Comparison of ENCODE assay signal across 8 cellular contexts in genomic region chr6:42901538-42901957, GRCh38. TPM values are rescaled to one million over a fixed set of nuclear protein-coding genes. Genes with fewer than 3 reads are reported as not detected.
DNase-seq lines count a peak whose midpoint lies in the region; ATAC-seq and TF ChIP-seq lines count a peak whose summit lies in the region.

No MANE protein-coding gene starts in this region.

- ATAC-seq in T-helper 17 cell = peak; percentile 97
- peak; percentile 96 for ATAC-seq in right cardiac atrium
- ATAC-seq in sciatic nerve = peak; percentile 95
- no peak for ATAC-seq in GM18858 (IDR thresholded peaks at IDR 0.05; ENCODE audit: unreplicated experiment)

- no peak overlapping the region for H3K27ac ChIP-seq in right cardiac atrium (ENCODE audit: low read length)

- no peaks in the 10 kb centered on the region for H3K9me3 ChIP-seq in HAP-1
- no peaks in the 10 kb centered on the region for H3K9me3 ChIP-seq in T-helper 17 cell (ENCODE audit: control insufficient read depth, low read length, poor library complexity, severe bottlenecking)
- H3K9me3 ChIP-seq in right cardiac atrium (ENCODE audit: control insufficient read depth, low read length) = no peaks in the 10 kb centered on the region

- TF ChIP-seq CTCF in Calu3 (IDR thresholded peaks at IDR 0.05; ENCODE audit: unreplicated experiment) = peak; percentile 82

- H3K36me3 ChIP-seq in HAP-1 (replicated peaks) = no peaks in the 10 kb centered on the region

- no peaks in the 10 kb centered on the region for H3K27me3 ChIP-seq in HAP-1 (ENCODE audit: low read depth)
- no peaks in the 10 kb centered on the region for H3K27me3 ChIP-seq in right cardiac atrium (ENCODE audit: control insufficient read depth, insufficient read depth)

- H3K27me3 Mint-ChIP-seq in Calu3 (ENCODE audit: unreplicated experiment) (peaks cover 21% of the 10 kb centered on the region), T-helper 17 cell (no peaks in the 10 kb centered on the region)

- CTCF ChIA-PET in Calu3 (lab: Charles Lee) = interaction anchor here (1.1 to 1.4 kb wide), 2 partner anchors 28 to 228 kb away, joined by 3 to 4 read pairs; partner anchors contain the start of gene CNPY3

- in situ Hi-C loops in HAP-1 (cut with MboI; ENCODE audit: low sequenced_read_pairs) = no loop called here

- DNase-seq in Calu3 (peak; percentile 89), HAP-1 (ENCODE audit: low spot score in 2 of 2) (peak; percentile 82 to 87), NCI-H187 treated with DMSO at 0.1 percent for 48 hours (lab: John Stamatoyannopoulos, UW) (peak; percentile 61), T-helper 17 cell (peak; percentile 30 to 52 (median 37)), amygdala (lab: John Stamatoyannopoulos, UW) (peak in 46 of 56 donors; percentile 9 to 84 (median 40)), right cardiac atrium (peak; percentile 83 to 89 (median 87)), sciatic nerve (ENCODE audit: low spot score) (peak; percentile 79)

- H3K4me3 ChIP-seq in HAP-1 (no peak overlapping the region), right cardiac atrium (ENCODE audit: low read length) (no peak overlapping the region)

- BruUV-seq in Calu3 (replicated peaks; lab: Mats Ljungman, UMichigan) = no TSS peak

- WGBS in right cardiac atrium = 2% methylated on average over 11 of the region's 11 CpGs

- H3K4me1 ChIP-seq in HAP-1 (peaks cover 11% of the 10 kb centered on the region), right cardiac atrium (ENCODE audit: control insufficient read depth, insufficient read depth, low read length) (no peaks in the 10 kb centered on the region)

- H3K9me3 Mint-ChIP-seq in Calu3 (ENCODE audit: low read depth, unreplicated experiment) = no peaks in the 10 kb centered on the region

- H3K4me1 Mint-ChIP-seq in Calu3 (ENCODE audit: low read depth, unreplicated experiment) = peaks cover 19% of the 10 kb centered on the region
- H3K4me1 Mint-ChIP-seq in T-helper 17 cell = peaks cover 7% of the 10 kb centered on the region

- no peak overlapping the region for H3K4me3 Mint-ChIP-seq in Calu3 (ENCODE audit: low read depth, unreplicated experiment)
- H3K4me3 Mint-ChIP-seq in T-helper 17 cell = no peak overlapping the region

- intact Hi-C loops in Calu3 (cut with micrococcal nuclease; ENCODE audit: unreplicated experiment) (loop anchor here (1.0 to 5.0 kb wide), 4 partner anchors 81 to 243 kb away; partner anchors contain the start of gene PPP2R5D), right cardiac atrium (cut with DNase I) (loop anchor here (5.0 to 10.0 kb wide), 3 partner anchors 226 to 243 kb away; no protein-coding TSS in a partner anchor), sciatic nerve (cut with DNase I) (loop anchor here (5.0 kb wide), 1 partner anchor 241 kb away; no protein-coding TSS in a partner anchor)

- H3K36me3 Mint-ChIP-seq in Calu3 (ENCODE audit: insufficient read depth, unreplicated experiment) (no peaks in the 10 kb centered on the region), T-helper 17 cell (ENCODE audit: low read depth) (no peaks in the 10 kb centered on the region)

- H3K27ac Mint-ChIP-seq in Calu3 (ENCODE audit: unreplicated experiment) (no peak overlapping the region), T-helper 17 cell (no peak overlapping the region)

RNA-seq across cellular contexts. Expression of gene PTCRA, which starts 14.3 kb away (rescaled TPM):
- not detected in 2 replicates for total RNA-seq in Calu3 (2022)
- 10 to 100 TPM in 1 of 2 donors, 1 to 10 TPM in 1; 1.8 to 35.0 TPM for total RNA-seq in T-helper 17 cell
- not detected for total RNA-seq in right cardiac atrium
- not detected for polyA plus RNA-seq in right cardiac atrium
- total RNA-seq in sciatic nerve = 0.40 TPM

RNA-seq across cellular contexts. Expression of gene RPL7L1, which starts 22.1 kb away (rescaled TPM):
- total RNA-seq in Calu3 (2022) (144 and 154 TPM in 2 replicates), T-helper 17 cell (10 to 100 TPM; 61.7 to 73.9 TPM), right cardiac atrium (10 to 100 TPM; 50.5 to 59.1 (median 51.7) TPM), sciatic nerve (51.6 TPM)
- polyA plus RNA-seq in right cardiac atrium = 38.7 TPM

RNA-seq across cellular contexts. Expression of gene CNPY3, which starts 27.7 kb away (rescaled TPM):
- total RNA-seq in Calu3 (2022) (57.9 and 60.7 TPM in 2 replicates), T-helper 17 cell (10 to 100 TPM; 45.7 to 51.9 TPM), right cardiac atrium (10 to 100 TPM; 19.2 to 32.4 (median 28.9) TPM), sciatic nerve (44.9 TPM)
- 19.3 TPM for polyA plus RNA-seq in right cardiac atrium

RNA-seq across cellular contexts. Expression of gene GNMT, which starts 59.0 kb away (rescaled TPM):
- total RNA-seq in Calu3 (2022) (0.45 TPM in 1 of 2 replicates, not detected in the other), T-helper 17 cell (1 to 10 TPM in 1 of 2 donors, under 1 TPM in 1; 0.97 to 1.5 TPM), right cardiac atrium (1 to 10 TPM in 1 of 4 donors, under 1 TPM in 3; 0.43 to 5.8 (median 0.83) TPM), sciatic nerve (1.8 TPM)
- polyA plus RNA-seq in right cardiac atrium = 3.0 TPM

Comparison
In these comparisons a context has a peak if more than half of its experiments do, and no peak if none do; other contexts are left out.
1. DNase-seq: peak in every context shown above with its lines; median percentile 89 in Calu3; 87 in right cardiac atrium; 84 in HAP-1; 79 in sciatic nerve; 61 in NCI-H187 treated with DMSO at 0.1 percent for 48 hours; 40 in amygdala; 37 in T-helper 17 cell.